In genomic region chr22:38221908-38222796, GRCh38 we compare ENCODE assay signal across 16 cellular contexts. TPM values are rescaled to one million over a fixed set of nuclear protein-coding genes. Genes with fewer than 3 reads are reported as not detected.
DNase-seq lines count a peak whose midpoint lies in the region; ATAC-seq and TF ChIP-seq lines count a peak whose summit lies in the region.
"Had no signal": no experiment of that assay in that cellular context is flagged by ENCODE, and none has a peak within 500 bp of the region (broad histone marks: within the 10 kb centered on the region; RNA-seq: fewer than 3 reads in every experiment).

No MANE protein-coding gene starts in this region.

- WGBS in stomach, 5 donors = 62 to 80% (median 73%) methylated on average over 20 to 25 of the region's 25 CpGs

- peak overlapping the region; percentile 21 for H3K4me3 Mint-ChIP-seq in Calu3 (ENCODE audit: low read depth, unreplicated experiment)
- H3K4me3 Mint-ChIP-seq in endothelial cell (ENCODE audit: unreplicated experiment) = peak overlapping the region; percentile 69
- H3K4me3 Mint-ChIP-seq: stimulated activated naive CD8-positive, alpha-beta T cell treated with anti-CD3 and anti-CD28 coated beads, Interleukin-15, Interleukin-2, amounts not matched to agents 100 ng/mL and 50 ng/mL, for 24 hours; T-helper 2 cell treated with Interferon-gamma antibody and Interleukin-4, amounts not matched to agents 5 μg/mL and 100 μg/mL, for 36 hours had no signal

- H3K36me3 ChIP-seq in stomach = peaks cover 28 to 69% (median 63%) of the 10 kb centered on the region in 4 donors
- H3K36me3 ChIP-seq: SJCRH30 had no signal

- no peaks in the 10 kb centered on the region for H3K9me3 Mint-ChIP-seq in Calu3 (ENCODE audit: low read depth, unreplicated experiment)
- no peaks in the 10 kb centered on the region for H3K9me3 Mint-ChIP-seq in endothelial cell (ENCODE audit: unreplicated experiment)
- H3K9me3 Mint-ChIP-seq: stimulated activated naive CD8-positive, alpha-beta T cell treated with anti-CD3 and anti-CD28 coated beads, Interleukin-15, Interleukin-2, amounts not matched to agents 100 ng/mL and 50 ng/mL, for 24 hours; T-helper 2 cell treated with Interferon-gamma antibody and Interleukin-4, amounts not matched to agents 5 μg/mL and 100 μg/mL, for 36 hours had no signal

- H3K4me3 ChIP-seq in NB4 (ENCODE audit: low read depth, low read length) = no peak overlapping the region
- no peak overlapping the region for H3K4me3 ChIP-seq in stomach
- H3K4me3 ChIP-seq: pancreas, SJCRH30 had no signal

- H3K27ac Mint-ChIP-seq in Calu3 (ENCODE audit: unreplicated experiment) = peak overlapping the region; percentile 98
- H3K27ac Mint-ChIP-seq in endothelial cell (ENCODE audit: unreplicated experiment) = peak overlapping the region; percentile 24
- H3K27ac Mint-ChIP-seq: stimulated activated naive CD8-positive, alpha-beta T cell treated with anti-CD3 and anti-CD28 coated beads, Interleukin-15, Interleukin-2, amounts not matched to agents 100 ng/mL and 50 ng/mL, for 24 hours; T-helper 2 cell treated with Interferon-gamma antibody and Interleukin-4, amounts not matched to agents 5 μg/mL and 100 μg/mL, for 36 hours had no signal

- H3K9me3 ChIP-seq in stomach = no peaks in the 10 kb centered on the region
- H3K9me3 ChIP-seq: pancreas, SJCRH30 had no signal

- H3K27me3 Mint-ChIP-seq in Calu3 (ENCODE audit: unreplicated experiment) (no peaks in the 10 kb centered on the region), endothelial cell (ENCODE audit: unreplicated experiment) (peaks cover 20% of the 10 kb centered on the region)
- H3K27me3 Mint-ChIP-seq: stimulated activated naive CD8-positive, alpha-beta T cell treated with anti-CD3 and anti-CD28 coated beads, Interleukin-15, Interleukin-2, amounts not matched to agents 100 ng/mL and 50 ng/mL, for 24 hours had no signal

- peaks cover 87% of the 10 kb centered on the region for H3K36me3 Mint-ChIP-seq in Calu3 (ENCODE audit: insufficient read depth, unreplicated experiment)
- H3K36me3 Mint-ChIP-seq in endothelial cell (ENCODE audit: low read depth, unreplicated experiment) = peaks cover 11% of the 10 kb centered on the region

- TF ChIP-seq POLR2A in NB4 (IDR thresholded peaks at IDR 0.05; ENCODE audit: extremely low read depth, insufficient read length) (no peak), stomach (IDR thresholded peaks at IDR 0.05) (no peak)

- H3K27ac ChIP-seq in stomach = peak overlapping the region; percentile 36 to 97 (median 94)
- H3K27ac ChIP-seq: pancreas, SJCRH30 had no signal

- H3K4me1 Mint-ChIP-seq in Calu3 (ENCODE audit: low read depth, unreplicated experiment) (peaks cover 63% of the 10 kb centered on the region), endothelial cell (ENCODE audit: unreplicated experiment) (peaks cover 20% of the 10 kb centered on the region)

- DNase-seq in Calu3 (no peak), NB4 (ENCODE audit: low read depth) (peak; percentile 38), endothelial cell (ENCODE audit: low spot score) (no peak), stomach (no peak), HUDEP-2 (lab: John Stamatoyannopoulos, UW; ENCODE audit: unreplicated experiment in 76 of 76) (no peak)
- DNase-seq: activated CD4-positive, CD25-positive, alpha-beta regulatory T cell treated with anti-CD3 and anti-CD28 coated beads, Interleukin-2, amount 50 U/mL, for 72 hours; activated CD8-positive, alpha-beta memory T cell treated with anti-CD3 and anti-CD28 coated beads, Interleukin-2, amount 50 U/mL, for 4 hours; NCI-H187; NCI-H510A; pancreas; SJCRH30; small intestine had no signal

- no peak for ATAC-seq in GM19463 (IDR thresholded peaks at IDR 0.05; ENCODE audit: unreplicated experiment)
- ATAC-seq in GM19455 (IDR thresholded peaks at IDR 0.05; ENCODE audit: unreplicated experiment) = no peak
- ATAC-seq: pancreas had no signal

- CTCF ChIA-PET in Calu3 (lab: Charles Lee) = interaction anchor here (0.5 to 1.2 kb wide), 3 partner anchors 21 to 109 kb away, joined by 3 to 4 read pairs (median 3); no protein-coding TSS in a partner anchor

- H3K4me1 ChIP-seq in stomach = peaks cover 40 to 78% (median 52%) of the 10 kb centered on the region in 4 donors

- no TSS peak for BruUV-seq in Calu3 (replicated peaks; lab: Mats Ljungman, UMichigan)

- intact Hi-C loops in Calu3 (cut with micrococcal nuclease; ENCODE audit: unreplicated experiment) = no loop called here
- intact Hi-C loops in stomach (cut with DNase I; ENCODE audit: low total_unique reads) = no loop called here

- no peaks in the 10 kb centered on the region for H3K27me3 ChIP-seq in stomach
- H3K27me3 ChIP-seq: pancreas, SJCRH30 had no signal

- no peak for TF ChIP-seq CTCF in Calu3 (IDR thresholded peaks at IDR 0.05; ENCODE audit: unreplicated experiment)
- no peak for TF ChIP-seq CTCF in NB4 (IDR thresholded peaks at IDR 0.05; ENCODE audit: low read depth, low read length)
- no peak for TF ChIP-seq CTCF in endothelial cell (IDR thresholded peaks at IDR 0.05; ENCODE audit: unreplicated experiment)
- TF ChIP-seq CTCF in stomach (IDR thresholded peaks at IDR 0.05) = no peak

- TF ChIP-seq EP300 in stomach (IDR thresholded peaks at IDR 0.05) = no peak

RNA-seq across cellular contexts. Expression of gene MAFF, which starts 20.4 kb away (rescaled TPM):
- total RNA-seq in Calu3 (2022) = 62.4 and 64.8 TPM in 2 replicates
- 3.5 TPM for total RNA-seq in endothelial cell (ENCODE audit: unreplicated experiment)
- 100 to 1,000 TPM in 2 of 5 donors, 10 to 100 TPM in 1, 1 to 10 TPM in 1, under 1 TPM in 1; 0.58 to 130 (median 58.9) TPM for total RNA-seq in stomach
- polyA plus RNA-seq in stomach = 10 to 100 TPM; 16.0 to 65.7 (median 35.7) TPM

RNA-seq across cellular contexts. Expression of gene PLA2G6, which starts 40.5 kb away (rescaled TPM):
- total RNA-seq in Calu3 (2022) = 43.5 and 44.0 TPM in 2 replicates
- total RNA-seq in endothelial cell (ENCODE audit: unreplicated experiment) = 22.5 TPM
- total RNA-seq in stomach = 10 to 100 TPM; 24.0 to 68.3 (median 30.0) TPM
- polyA plus RNA-seq in stomach = 10 to 100 TPM in 2 of 3 donors, 1 to 10 TPM in 1; 6.0 to 24.8 (median 11.8) TPM

RNA-seq across cellular contexts. Expression of gene TMEM184B, which starts 50.7 kb away (rescaled TPM):
- total RNA-seq in Calu3 (2022) = 113 and 114 TPM in 2 replicates
- 59.8 TPM for total RNA-seq in endothelial cell (ENCODE audit: unreplicated experiment)
- 100 to 1,000 TPM in 1 of 5 donors, 10 to 100 TPM in 4; 27.0 to 110 (median 75.9) TPM for total RNA-seq in stomach
- polyA plus RNA-seq in stomach = 10 to 100 TPM in 2 of 3 donors, 1 to 10 TPM in 1; 10.0 to 13.8 (median 10.8) TPM
